Comparison of ENCODE assay signal across 10 cellular contexts in genomic region chr12:15527201-15527782, GRCh38.
DNase-seq lines count a peak whose midpoint lies in the region; ATAC-seq and TF ChIP-seq lines count a peak whose summit lies in the region.
"Had no signal": no experiment of that assay in that cellular context is flagged by ENCODE, and none has a peak within 500 bp of the region (broad histone marks: within the 10 kb centered on the region; RNA-seq: fewer than 3 reads in every experiment).

No MANE protein-coding gene starts in this region.

- no peak overlapping the region for H3K18ac ChIP-seq in mesendoderm (ENCODE audit: low read length)

- no peak overlapping the region for H3K23ac ChIP-seq in mesendoderm (ENCODE audit: low read length)

- no peak for TF ChIP-seq POLR2A in thyroid gland (IDR thresholded peaks at IDR 0.05)

- peak; percentile 50; the same call in 1 of the 2 replicates for TF ChIP-seq CTCF in LNCAP (IDR thresholded peaks at IDR 0.05)
- peak; percentile 41 to 49 for TF ChIP-seq CTCF in mammary epithelial cell (conservative IDR thresholded peaks at IDR 0.05 in 1 of 2, IDR thresholded peaks at IDR 0.05 in 1 of 2; ENCODE audit: extremely low read depth in 1 of 2, insufficient read depth in 1 of 2, low read depth in 1 of 2, low read length in 2 of 2)
- no peak for TF ChIP-seq CTCF in thyroid gland (IDR thresholded peaks at IDR 0.05)

- DNase-seq in DMS53 treated with DMSO at 0.1 percent for 48 hours (lab: John Stamatoyannopoulos, UW; ENCODE audit: unreplicated experiment) (peak; percentile 59), mammary epithelial cell (peak; percentile 69), mesendoderm (peak; percentile 65), glomerular visceral epithelial cell (ENCODE audit: extremely low spot score) (no peak), NCI-H2081 (lab: John Stamatoyannopoulos, UW) (no peak), thyroid gland (no peak)
- DNase-seq: activated naive CD4-positive, alpha-beta T cell treated with anti-CD3 and anti-CD28 coated beads for 36 hours; NCI-H2029 treated with DMSO at 0.1 percent for 48 hours had no signal

- H3K4me2 ChIP-seq in mammary epithelial cell (ENCODE audit: insufficient read depth, low read depth, low read length) = peak overlapping the region; percentile 70
- no peak overlapping the region for H3K4me2 ChIP-seq in mesendoderm (ENCODE audit: low read length)

- no peak overlapping the region for H2AK5ac ChIP-seq in mesendoderm (ENCODE audit: low read length)

- CTCF ChIA-PET in mammary epithelial cell (lab: Charles Lee; ENCODE audit: low non-redundant PET) = interaction anchor here (0.6 to 1.1 kb wide), 5 partner anchors 57 to 531 kb away, joined by 3 to 15 read pairs (median 4); no protein-coding TSS in a partner anchor

- no peaks in the 10 kb centered on the region for H3K79me1 ChIP-seq in mesendoderm (ENCODE audit: low read length)

- ATAC-seq in GM21737 (IDR thresholded peaks at IDR 0.05; ENCODE audit: unreplicated experiment) = no peak

- no peak overlapping the region for H2BK5ac ChIP-seq in mesendoderm (ENCODE audit: low read length)

- no peaks in the 10 kb centered on the region for H3K36me3 ChIP-seq in mammary epithelial cell (ENCODE audit: insufficient read depth, low read length)
- H3K36me3 ChIP-seq in mesendoderm (ENCODE audit: control insufficient read depth, insufficient read depth, low read length) = no peaks in the 10 kb centered on the region
- no peaks in the 10 kb centered on the region for H3K36me3 ChIP-seq in thyroid gland

- intact Hi-C loops in mammary epithelial cell (cut with micrococcal nuclease) (loop anchor here (1.0 to 10.0 kb wide), 4 partner anchors 300 to 722 kb away; partner anchors contain the start of genes ART4, C12orf60 and WBP11), thyroid gland (cut with DNase I) (no loop called here)

- in situ Hi-C loops in mammary epithelial cell (cut with MboI; ENCODE audit: low sequenced_read_pairs in 2 of 2) = loop anchor here in 1 of 2 donors (10.0 kb wide), 1 partner anchor 372 kb away; no protein-coding TSS in a partner anchor

- no peak overlapping the region for H2BK120ac ChIP-seq in mesendoderm (ENCODE audit: low read depth, low read length)

- no peak overlapping the region for H4K5ac ChIP-seq in mesendoderm (ENCODE audit: low read length)

- H2BK15ac ChIP-seq in mesendoderm (replicated peaks; ENCODE audit: low read depth) = no peak overlapping the region

- peak overlapping the region; percentile 85 for H2AFZ ChIP-seq in mammary epithelial cell (ENCODE audit: low read depth, low read length)

- H3K27me3 ChIP-seq in mammary epithelial cell (ENCODE audit: insufficient read depth, low read length) = no peaks in the 10 kb centered on the region
- no peaks in the 10 kb centered on the region for H3K27me3 ChIP-seq in mesendoderm (ENCODE audit: insufficient read depth, low read length, poor library complexity)
- H3K27me3 ChIP-seq in thyroid gland = no peaks in the 10 kb centered on the region

- no peak overlapping the region for H3K4ac ChIP-seq in mesendoderm (ENCODE audit: low read depth, low read length)

- 4% methylated on average over 4 of the region's 5 CpGs for WGBS in mammary epithelial cell (ENCODE audit: low coverage, missing lambda C conversion rate)
- WGBS in mesendoderm (ENCODE audit: extremely low coverage, insufficient coverage, low lambda C conversion rate) = no CpG with 5 or more reads among the region's 5 CpGs
- 78 to 84% methylated on average over 5 of the region's 5 CpGs for WGBS in thyroid gland, 2 donors

- no peak overlapping the region for H4K8ac ChIP-seq in mesendoderm (ENCODE audit: low read depth, low read length)

- peak overlapping the region; percentile 5 for H3K56ac ChIP-seq in mesendoderm (ENCODE audit: low read length)

- H3K9ac ChIP-seq in mammary epithelial cell (ENCODE audit: insufficient read depth, low read length) (no peak overlapping the region), mesendoderm (ENCODE audit: low read length) (no peak overlapping the region)

- BruUV-seq in mammary epithelial cell (replicated peaks; lab: Mats Ljungman, UMichigan) = no TSS peak

- dilution Hi-C loops in mammary epithelial cell (cut with HindIII; ENCODE audit: low sequenced_read_pairs) = no loop called here

- peak overlapping the region; percentile 30 for H3K27ac ChIP-seq in mammary epithelial cell (ENCODE audit: insufficient read depth, low read depth, low read length)
- H3K27ac ChIP-seq in mesendoderm (ENCODE audit: low read depth, low read length) = no peak overlapping the region
- H3K27ac ChIP-seq in thyroid gland = no peak overlapping the region

- peaks cover 22% of the 10 kb centered on the region for H3K4me1 ChIP-seq in mammary epithelial cell (ENCODE audit: insufficient read depth, low read length)
- no peaks in the 10 kb centered on the region for H3K4me1 ChIP-seq in mesendoderm (ENCODE audit: control insufficient read depth, low read depth, low read length)
- no peaks in the 10 kb centered on the region for H3K4me1 ChIP-seq in thyroid gland

- no peaks in the 10 kb centered on the region for H4K20me1 ChIP-seq in mammary epithelial cell (ENCODE audit: insufficient read depth, low read length)

- H3K4me3 ChIP-seq in mammary epithelial cell (replicated peaks in 1 of 3; ENCODE audit: insufficient read depth in 1 of 3, low read depth in 2 of 3, low read length in 3 of 3) (peak overlapping the region in 1 of 3 experiments; percentile 22), mesendoderm (ENCODE audit: low read length) (no peak overlapping the region), thyroid gland (replicated peaks in 1 of 3) (no peak overlapping the region)

- H3K79me2 ChIP-seq in mammary epithelial cell (ENCODE audit: insufficient read depth, low read length) (no peaks in the 10 kb centered on the region), mesendoderm (ENCODE audit: control insufficient read depth, insufficient read depth, low read length) (no peaks in the 10 kb centered on the region)

- H3K9me3 ChIP-seq in mammary epithelial cell (replicated peaks; ENCODE audit: insufficient read depth, low read length) (no peaks in the 10 kb centered on the region), thyroid gland (no peaks in the 10 kb centered on the region)

Comparison
In these comparisons a context has a peak if more than half of its experiments do, and no peak if none do; other contexts are left out.
1. DNase-seq: peak in DMS53 treated with DMSO at 0.1 percent for 48 hours (single experiment), mammary epithelial cell (single experiment) and mesendoderm (single experiment); none in glomerular visceral epithelial cell (single experiment), NCI-H2081 (0 of 2) and thyroid gland (0 of 2).
2. CTCF ChIP-seq: peak in LNCAP (single experiment) and mammary epithelial cell (2 of 2); none in thyroid gland (0 of 6).